ENCODE assay signal across 9 cellular contexts in genomic region chr3:31522152-31522551, GRCh38. TPM values are rescaled to one million over a fixed set of nuclear protein-coding genes. Genes with fewer than 3 reads are reported as not detected.
DNase-seq lines count a peak whose midpoint lies in the region; ATAC-seq and TF ChIP-seq lines count a peak whose summit lies in the region.
"Had no signal": no experiment of that assay in that cellular context is flagged by ENCODE, and none has a peak within 500 bp of the region (broad histone marks: within the 10 kb centered on the region; RNA-seq: fewer than 3 reads in every experiment).

No MANE protein-coding gene starts in this region.

- H3K4me3 ChIP-seq in GM23248 (no peak overlapping the region), OCI-LY3 (ENCODE audit: low read length) (no peak overlapping the region), brain microvascular endothelial cell (ENCODE audit: low read depth, low read length) (no peak overlapping the region)

- no peaks in the 10 kb centered on the region for H3K9me2 ChIP-seq in GM23248 (ENCODE audit: insufficient read depth)

- 11 to 14% methylated on average over 1 of the region's 1 CpG for WGBS in GM23248 (ENCODE audit: low coverage in 1 of 2, low lambda C conversion rate in 2 of 2, missing lambda C conversion rate in 2 of 2), 2 experiments

- DNase-seq in GM10266 (ENCODE audit: extremely low spot score) (peak; percentile 52), GM23248 (no peak), HK-2 (ENCODE audit: unreplicated experiment) (no peak), DMS53 treated with DMSO at 0.1 percent for 48 hours (lab: John Stamatoyannopoulos, UW; ENCODE audit: unreplicated experiment) (no peak), midbrain (lab: John Stamatoyannopoulos, UW) (no peak), brain microvascular endothelial cell (no peak)
- DNase-seq: T1000 had no signal

- H3K27ac ChIP-seq in GM23248 = no peak overlapping the region
- no peak overlapping the region for H3K27ac ChIP-seq in OCI-LY3 (ENCODE audit: low read length)
- H3K27ac ChIP-seq in brain microvascular endothelial cell = no peak overlapping the region

- H2AFZ ChIP-seq in GM23248 (peak overlapping the region; percentile 8; the same call in 1 of the 2 replicates), OCI-LY3 (ENCODE audit: low read depth, low read length) (peak overlapping the region; percentile 37)

- no peak overlapping the region for H3K9ac ChIP-seq in GM23248
- no peak overlapping the region for H3K9ac ChIP-seq in OCI-LY3 (ENCODE audit: low read length)

- TF ChIP-seq CTCF in GM10266 (IDR thresholded peaks at IDR 0.05; ENCODE audit: control insufficient read depth, insufficient read depth, low read depth, missing control alignments) (no peak), OCI-LY3 (IDR thresholded peaks at IDR 0.05; ENCODE audit: low read depth, low read length) (no peak), brain microvascular endothelial cell (IDR thresholded peaks at IDR 0.05; ENCODE audit: low read depth, low read length, missing control alignments) (no peak)

- H3K4me1 ChIP-seq in GM23248 (ENCODE audit: insufficient read depth) = no peaks in the 10 kb centered on the region
- H3K4me1 ChIP-seq in OCI-LY3 (ENCODE audit: low read length) = peaks cover 11% of the 10 kb centered on the region; the same call in 1 of the 2 replicates

- H3K79me2 ChIP-seq in GM23248 (ENCODE audit: insufficient read depth) (no peaks in the 10 kb centered on the region), OCI-LY3 (ENCODE audit: low read length) (no peaks in the 10 kb centered on the region)

- no peak overlapping the region for H3K4me2 ChIP-seq in GM23248 (ENCODE audit: unreplicated experiment)
- H3K4me2 ChIP-seq in OCI-LY3 (ENCODE audit: low read length) = no peak overlapping the region

- H3K36me3 ChIP-seq in GM23248 (ENCODE audit: low read depth) (no peaks in the 10 kb centered on the region), OCI-LY3 (replicated peaks; ENCODE audit: low read depth, low read length) (no peaks in the 10 kb centered on the region), brain microvascular endothelial cell (replicated peaks) (no peaks in the 10 kb centered on the region)

- in situ Hi-C loops in GM23248 (cut with MboI) = no loop called here
- in situ Hi-C loops in brain microvascular endothelial cell (cut with HindIII; ENCODE audit: low pct_ligation_motif_present, low sequenced_read_pairs) = no loop called here

- no peaks in the 10 kb centered on the region for H3F3A ChIP-seq in GM23248 (ENCODE audit: insufficient read depth)

- no peaks in the 10 kb centered on the region for H3K9me3 ChIP-seq in GM23248 (ENCODE audit: low read depth)
- H3K9me3 ChIP-seq in OCI-LY3 (ENCODE audit: insufficient read depth, low read length) = no peaks in the 10 kb centered on the region

- ATAC-seq in esophagus mucosa = peak; percentile 62

- H3K27me3 ChIP-seq in GM23248 (replicated peaks; ENCODE audit: insufficient read depth) (no peaks in the 10 kb centered on the region), OCI-LY3 (ENCODE audit: low read depth, low read length) (no peaks in the 10 kb centered on the region), brain microvascular endothelial cell (replicated peaks) (no peaks in the 10 kb centered on the region)

- H4K20me1 ChIP-seq in GM23248 (ENCODE audit: insufficient read depth) = no peaks in the 10 kb centered on the region
- H4K20me1 ChIP-seq in OCI-LY3 (ENCODE audit: insufficient read depth, low read length) = no peaks in the 10 kb centered on the region

RNA-seq across cellular contexts. Expression of gene STT3B, which starts 10.6 kb away (rescaled TPM):
- 174 and 234 TPM in 2 replicates for total RNA-seq in GM23248 (2014; rRNA removed; shearing (Covaris generic))
- polyA plus RNA-seq in GM23248 (2016; fragmentation: Nextera tagmentation; extraction: Ambion mirVana) = 80.7 and 81.5 TPM in 2 replicates
- 67.0 TPM for total RNA-seq in esophagus mucosa
